ENCODE assay signal across 8 cellular contexts in the genomic region with DNA sequence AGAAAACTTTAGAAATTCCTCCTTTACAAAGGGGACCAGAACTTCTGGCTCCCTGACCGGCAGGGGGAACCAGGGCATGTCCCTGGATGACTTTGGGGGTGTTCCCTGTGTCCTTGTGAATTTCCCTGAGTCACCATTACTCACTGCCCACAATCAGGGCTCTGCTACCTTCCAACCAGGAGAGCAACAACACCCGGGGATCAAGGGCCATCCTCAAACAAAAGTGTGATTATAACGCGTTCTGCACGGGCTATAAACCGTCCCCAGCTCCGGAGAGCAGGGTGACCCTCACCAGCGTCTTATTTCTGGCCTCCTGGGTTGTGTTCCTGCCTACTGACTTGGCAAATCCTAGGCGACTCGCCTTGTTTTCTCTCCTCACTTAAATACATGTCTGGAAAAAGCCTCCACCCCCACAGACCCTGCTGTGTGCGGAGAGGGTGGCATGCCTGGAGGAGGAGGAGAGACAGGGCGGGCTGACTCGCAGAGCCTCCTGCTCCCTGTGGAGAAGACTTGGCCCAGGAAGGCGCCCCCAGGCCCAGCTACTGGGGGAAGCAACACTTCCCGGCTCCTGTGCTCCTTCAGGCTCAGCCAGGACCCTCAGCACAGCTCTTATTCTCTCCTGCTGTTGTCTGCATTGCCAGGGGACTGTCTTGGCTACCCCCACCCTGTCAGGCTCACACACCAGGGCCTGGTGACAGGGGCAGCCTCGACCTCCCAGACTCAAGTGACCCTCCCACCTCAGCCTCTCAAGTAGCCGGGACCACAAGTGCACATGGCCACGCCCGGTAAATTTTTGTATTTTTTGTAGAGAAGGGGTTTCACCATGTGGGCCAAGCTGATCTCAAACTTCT. TPM values are rescaled to one million over a fixed set of nuclear protein-coding genes. Genes with fewer than 3 reads are reported as not detected.
A peak's percentile ranks its signal among the peaks of the same experiment; 100 is the strongest.
DNase-seq lines count a peak whose midpoint lies in the region; ATAC-seq and TF ChIP-seq lines count a peak whose summit lies in the region.

No MANE protein-coding gene starts in this region.

- no peak for TF ChIP-seq POLR2A in body of pancreas (IDR thresholded peaks at IDR 0.05)

- H3K4me1 ChIP-seq in body of pancreas (peaks cover 15% of the 10 kb centered on the region), iPS-20b (ENCODE audit: insufficient read depth, low read length) (peaks cover 15% of the 10 kb centered on the region; the same call in 1 of the 2 replicates), skeletal muscle tissue (ENCODE audit: control insufficient read depth in 3 of 3, insufficient read depth in 3 of 3, low read length in 3 of 3) (peaks cover 23 to 34% (median 23%) of the 10 kb centered on the region in 3 donors)

- ATAC-seq in body of pancreas (peak; percentile 57), GM19351 (IDR thresholded peaks at IDR 0.05; ENCODE audit: unreplicated experiment) (no peak), HG03439 (IDR thresholded peaks at IDR 0.05; ENCODE audit: unreplicated experiment) (no peak)

- peak in 3 of 7 experiments; percentile 13 to 26 (median 23) for TF ChIP-seq CTCF in body of pancreas (IDR thresholded peaks at IDR 0.05)

- H3K27ac ChIP-seq in body of pancreas (peak overlapping the region in 1 of 4 donors; percentile 31), iPS-20b (ENCODE audit: low read length) (peak overlapping the region; percentile 89), skeletal muscle tissue (ENCODE audit: low read depth, low read length) (peak overlapping the region; percentile 87)

- no peak overlapping the region for H3K4me3 ChIP-seq in body of pancreas
- peak overlapping the region; percentile 60 for H3K4me3 ChIP-seq in iPS-20b (ENCODE audit: low read length)
- peak overlapping the region in 1 of 3 donors; percentile 13 for H3K4me3 ChIP-seq in skeletal muscle tissue (ENCODE audit: low read length in 3 of 3)

- 70 to 76% methylated on average over 15 to 19 of the region's 19 CpGs for WGBS in body of pancreas, 2 donors

- no peaks in the 10 kb centered on the region for H3K27me3 ChIP-seq in body of pancreas
- H3K27me3 ChIP-seq in iPS-20b (ENCODE audit: insufficient read depth, low read length), result no peaks in the 10 kb centered on the region
- H3K27me3 ChIP-seq in skeletal muscle tissue (ENCODE audit: control insufficient read depth in 3 of 3, insufficient read depth in 3 of 3, low read length in 3 of 3), result no peaks in the 10 kb centered on the region

- H3K9me3 ChIP-seq in body of pancreas (no peaks in the 10 kb centered on the region), iPS-20b (ENCODE audit: insufficient read depth, low read depth, low read length) (no peaks in the 10 kb centered on the region), skeletal muscle tissue (ENCODE audit: control insufficient read depth in 3 of 3, low read length in 3 of 3) (no peaks in the 10 kb centered on the region)

- no peaks in the 10 kb centered on the region for H3K36me3 ChIP-seq in body of pancreas (replicated peaks in 1 of 2; ENCODE audit: insufficient read depth in 1 of 2, low read depth in 2 of 2)
- no peaks in the 10 kb centered on the region for H3K36me3 ChIP-seq in iPS-20b (ENCODE audit: insufficient read depth, low read depth, low read length)
- H3K36me3 ChIP-seq in skeletal muscle tissue (ENCODE audit: control insufficient read depth in 3 of 3, insufficient read depth in 3 of 3, low read length in 3 of 3), result no peaks in the 10 kb centered on the region

- DNase-seq in DMS79 treated with DMSO at 0.1 percent for 48 hours (lab: John Stamatoyannopoulos, UW) (peak; percentile 93), LoVo (ENCODE audit: low spot score) (peak; percentile 96), body of pancreas (peak in 2 of 4 donors; percentile 30 to 67), NCI-H1694 treated with DMSO at 0.1 percent for 48 hours (lab: John Stamatoyannopoulos, UW) (no peak)

- H3K9ac ChIP-seq in iPS-20b (ENCODE audit: low read depth, low read length) (peak overlapping the region; percentile 89; the same call in 1 of the 2 replicates), skeletal muscle tissue (ENCODE audit: low read depth in 1 of 3, low read length in 3 of 3) (peak overlapping the region; percentile 56 to 69 (median 57))

- intact Hi-C loops in body of pancreas (cut with DNase I), result loop anchor here (5.0 to 10.0 kb wide), 2 partner anchors 45 to 113 kb away; a partner anchor contains a TSS

RNA-seq across cellular contexts. Expression of a gene that starts 54.1 kb away (rescaled TPM):
- 10 to 100 TPM; 10.1 to 11.9 TPM for total RNA-seq in body of pancreas
- 7.3 TPM for total RNA-seq in skeletal muscle tissue
